In genomic region chr17:41784207-41784744, GRCh38 we compare ENCODE assay signal across 6 cellular contexts. TPM values are rescaled to one million over a fixed set of nuclear protein-coding genes. Genes with fewer than 3 reads are reported as not detected.
DNase-seq lines count a peak whose midpoint lies in the region; ATAC-seq lines count a peak whose summit lies in the region.

No MANE protein-coding gene starts in this region.

- H3K4me1 ChIP-seq in HUES48 (ENCODE audit: control insufficient read depth, insufficient read depth, low read length) (peaks cover 21% of the 10 kb centered on the region), duodenal mucosa (ENCODE audit: control insufficient read depth in 1 of 2, insufficient read depth in 2 of 2, low read length in 2 of 2) (peaks cover 33 to 36% of the 10 kb centered on the region in 2 donors)

- H3K27me3 ChIP-seq in HUES48 (ENCODE audit: control insufficient read depth, insufficient read depth, low read length) (no peaks in the 10 kb centered on the region), duodenal mucosa (ENCODE audit: control insufficient read depth in 1 of 2, insufficient read depth in 2 of 2, low read length in 2 of 2) (no peaks in the 10 kb centered on the region)

- DNase-seq in renal cortical epithelial cell (ENCODE audit: low read depth) (peak; percentile 95), NCI-H1930 (lab: John Stamatoyannopoulos, UW) (no peak)
- DNase-seq in activated CD8-positive, alpha-beta memory T cell treated with anti-CD3 and anti-CD28 coated beads, Interleukin-2, amount 50 U/mL, for 48 hours = no peak

- no peak for ATAC-seq in HG03097 (IDR thresholded peaks at IDR 0.05; ENCODE audit: low FRiP score, unreplicated experiment)

- H3K9me3 ChIP-seq in HUES48 (ENCODE audit: control insufficient read depth, insufficient read depth, low read length) (no peaks in the 10 kb centered on the region), duodenal mucosa (ENCODE audit: control insufficient read depth in 1 of 2, low read length in 2 of 2) (no peaks in the 10 kb centered on the region)

- H3K27ac ChIP-seq in HUES48 (ENCODE audit: low read depth, low read length) (peak overlapping the region; percentile 96), duodenal mucosa (ENCODE audit: low read depth, low read length) (no peak overlapping the region)

- peak overlapping the region; percentile 73 for H3K4me3 ChIP-seq in HUES48 (ENCODE audit: low read depth, low read length)
- H3K4me3 ChIP-seq in duodenal mucosa (ENCODE audit: low read depth in 1 of 2, low read length in 2 of 2) = peak overlapping the region; percentile 72 to 75

- H3K36me3 ChIP-seq in HUES48 (ENCODE audit: control insufficient read depth, insufficient read depth, low read length) (no peaks in the 10 kb centered on the region), duodenal mucosa (ENCODE audit: control insufficient read depth in 1 of 2, insufficient read depth in 2 of 2, low read length in 2 of 2) (peaks cover 0 to 5% of the 10 kb centered on the region in 2 donors)

- H3K9ac ChIP-seq in HUES48 (ENCODE audit: low read depth, low read length) = peak overlapping the region; percentile 58; the same call in 1 of the 2 replicates
- peak overlapping the region; percentile 90 to 96 for H3K9ac ChIP-seq in duodenal mucosa (ENCODE audit: low read depth in 1 of 2, low read length in 2 of 2)

RNA-seq across cellular contexts. Expression of gene JUP, which starts 2.2 kb away (rescaled TPM):
- total RNA-seq in renal cortical epithelial cell = 268 and 464 TPM in 2 replicates

RNA-seq across cellular contexts. Expression of gene P3H4, which starts 27.5 kb away (rescaled TPM):
- total RNA-seq in renal cortical epithelial cell = 32.3 and 42.5 TPM in 2 replicates

RNA-seq across cellular contexts. Expression of gene FKBP10, which starts 28.5 kb away (rescaled TPM):
- 40.8 and 148 TPM in 2 replicates for total RNA-seq in renal cortical epithelial cell

RNA-seq across cellular contexts. Expression of gene HAP1, which starts 49.8 kb away (rescaled TPM):
- 0.17 and 0.45 TPM in 2 replicates for total RNA-seq in renal cortical epithelial cell

RNA-seq across cellular contexts. Expression of gene NT5C3B, which starts 51.8 kb away (rescaled TPM):
- 43.4 and 74.0 TPM in 2 replicates for total RNA-seq in renal cortical epithelial cell
